In the genomic region with DNA sequence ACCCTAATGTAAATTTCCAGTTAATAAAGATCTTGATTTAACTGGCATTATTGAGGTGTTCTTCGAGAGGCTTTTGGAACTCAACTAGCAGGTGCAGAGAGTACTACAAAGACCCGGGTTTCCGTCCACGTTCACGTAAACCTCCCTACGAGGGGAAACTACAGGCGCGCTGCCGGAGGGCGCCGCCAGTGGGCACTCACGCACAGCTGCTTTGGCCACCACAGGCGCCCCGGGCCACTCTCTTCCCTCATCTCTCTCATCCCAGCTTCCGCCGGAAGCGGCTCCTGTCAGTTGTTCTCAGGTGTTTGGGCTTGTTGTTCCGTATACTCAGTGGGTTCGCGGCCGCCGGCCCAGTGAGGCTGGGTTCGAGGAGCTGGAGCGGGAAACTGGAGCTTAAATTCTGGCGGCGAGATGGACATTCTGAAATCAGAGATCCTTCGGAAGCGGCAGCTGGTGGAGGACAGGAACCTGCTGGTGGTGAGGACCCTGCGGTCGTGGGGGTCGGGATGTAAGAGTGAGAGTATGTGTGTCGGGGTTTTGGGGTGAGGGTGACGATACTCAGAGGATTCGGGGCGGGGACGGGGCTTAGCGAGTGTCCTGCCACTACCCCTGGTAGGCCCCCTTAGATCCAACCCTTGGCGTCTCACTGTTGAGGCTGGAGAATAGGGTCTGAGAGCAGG, we compare ENCODE assay signal across 8 cellular contexts. TPM values are rescaled to one million over a fixed set of nuclear protein-coding genes. Genes with fewer than 3 reads are reported as not detected.
DNase-seq lines count a peak whose midpoint lies in the region; ATAC-seq and TF ChIP-seq lines count a peak whose summit lies in the region.

A gene with protein sequence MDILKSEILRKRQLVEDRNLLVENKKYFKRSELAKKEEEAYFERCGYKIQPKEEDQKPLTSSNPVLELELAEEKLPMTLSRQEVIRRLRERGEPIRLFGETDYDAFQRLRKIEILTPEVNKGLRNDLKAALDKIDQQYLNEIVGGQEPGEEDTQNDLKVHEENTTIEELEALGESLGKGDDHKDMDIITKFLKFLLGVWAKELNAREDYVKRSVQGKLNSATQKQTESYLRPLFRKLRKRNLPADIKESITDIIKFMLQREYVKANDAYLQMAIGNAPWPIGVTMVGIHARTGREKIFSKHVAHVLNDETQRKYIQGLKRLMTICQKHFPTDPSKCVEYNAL (plus strand): TSS at position 290 of the 680 bp plus-strand sequence. CDS start 122 bp downstream, at position 412.

- H3K4me1 ChIP-seq in breast epithelium (peaks cover 0 to 7% of the 10 kb centered on the region in 2 donors), skeletal muscle tissue (ENCODE audit: control insufficient read depth in 3 of 3, insufficient read depth in 3 of 3, low read length in 3 of 3) (peaks cover 12 to 17% (median 16%) of the 10 kb centered on the region in 3 donors)

- H3K27me3 ChIP-seq in breast epithelium (no peaks in the 10 kb centered on the region), skeletal muscle tissue (ENCODE audit: control insufficient read depth in 3 of 3, insufficient read depth in 3 of 3, low read length in 3 of 3) (no peaks in the 10 kb centered on the region)

- H3K27ac ChIP-seq in VCaP (peak within 1 kb of the TSS; percentile 68), breast epithelium (peak within 1 kb of the TSS; percentile 65 to 70), skeletal muscle tissue (ENCODE audit: low read depth, low read length) (peak within 1 kb of the TSS; percentile 72)

- H3K4me3 ChIP-seq in breast epithelium (peak within 1 kb of the TSS; percentile 86 to 92 (median 89)), iPS-18c (ENCODE audit: insufficient read depth, low read depth, low read length) (peak within 1 kb of the TSS; percentile 99), skeletal muscle tissue (ENCODE audit: low read length in 3 of 3) (peak within 1 kb of the TSS; percentile 98 to 100 (median 99))

- intact Hi-C loops in breast epithelium (cut with DNase I; ENCODE audit: low total_unique reads): loop anchor here (2.0 to 5.0 kb wide), 2 partner anchors 26 to 1075 kb away; no protein-coding TSS in a partner anchor

- peak within 1 kb of the TSS; percentile 94 to 95 (median 95) for H3K9ac ChIP-seq in skeletal muscle tissue (ENCODE audit: low read depth in 1 of 3, low read length in 3 of 3)

- H3K36me3 ChIP-seq in breast epithelium: no peaks in the 10 kb centered on the region
- peaks cover 0 to 2% (median 0%) of the 10 kb centered on the region in 3 donors for H3K36me3 ChIP-seq in skeletal muscle tissue (ENCODE audit: control insufficient read depth in 3 of 3, insufficient read depth in 3 of 3, low read length in 3 of 3)

- no peaks in the 10 kb centered on the region for H3K9me3 ChIP-seq in breast epithelium
- H3K9me3 ChIP-seq in iPS-18c (ENCODE audit: control insufficient read depth, insufficient read depth, low read length): no peaks in the 10 kb centered on the region
- no peaks in the 10 kb centered on the region for H3K9me3 ChIP-seq in skeletal muscle tissue (ENCODE audit: control insufficient read depth in 3 of 3, low read length in 3 of 3)

- ATAC-seq in GM18873 (IDR thresholded peaks at IDR 0.05; ENCODE audit: low FRiP score, unreplicated experiment) (peak; percentile 97), HG03139 (IDR thresholded peaks at IDR 0.05; ENCODE audit: unreplicated experiment) (peak; percentile 100)

- TF ChIP-seq POLR2A in breast epithelium (IDR thresholded peaks at IDR 0.05): no peak

- peak; percentile 94 for DNase-seq in AG08396 (ENCODE audit: low spot score)
- peak; percentile 54 for DNase-seq in NCI-H2196 treated with DMSO at 0.1 percent for 48 hours (lab: John Stamatoyannopoulos, UW; ENCODE audit: unreplicated experiment)
- DNase-seq in breast epithelium (ENCODE audit: low spot score in 2 of 2): peak; percentile 90 to 93

- TF ChIP-seq CTCF in VCaP (conservative IDR thresholded peaks at IDR 0.05) (peak; percentile 98), breast epithelium (IDR thresholded peaks at IDR 0.05) (peak; percentile 77 to 94 (median 88))

RNA-seq across cellular contexts. Expression of the gene that starts here (rescaled TPM):
- total RNA-seq in breast epithelium (10 to 100 TPM; 29.6 to 48.6 (median 36.7) TPM), skeletal muscle tissue (24.0 TPM)

Comparison
In these comparisons a context has a peak if more than half of its experiments do, and no peak if none do; other contexts are left out.
1. Peak in every context shown above with its lines: DNase-seq, ATAC-seq, H3K4me3 ChIP-seq and H3K27ac ChIP-seq.